ENCODE assay signal across 9 cellular contexts in genomic region chr3:72756900-72757299, GRCh38.
DNase-seq lines count a peak whose midpoint lies in the region; ATAC-seq and TF ChIP-seq lines count a peak whose summit lies in the region.
"Had no signal": no experiment of that assay in that cellular context is flagged by ENCODE, and none has a peak within 500 bp of the region (broad histone marks: within the 10 kb centered on the region; RNA-seq: fewer than 3 reads in every experiment).

No MANE protein-coding gene starts in this region.

- H3K9me3 ChIP-seq in OCI-LY3 (ENCODE audit: insufficient read depth, low read length) (no peaks in the 10 kb centered on the region), mammary epithelial cell (replicated peaks; ENCODE audit: insufficient read depth, low read length) (no peaks in the 10 kb centered on the region)

- BruUV-seq in mammary epithelial cell (replicated peaks; lab: Mats Ljungman, UMichigan) = no TSS peak

- H3K4me1 ChIP-seq in OCI-LY3 (ENCODE audit: low read length) = peaks cover 24% of the 10 kb centered on the region
- H3K4me1 ChIP-seq in mammary epithelial cell (ENCODE audit: insufficient read depth, low read length) = peaks cover 12% of the 10 kb centered on the region

- H3K4me2 ChIP-seq in OCI-LY3 (ENCODE audit: low read length) (peak overlapping the region; percentile 65), mammary epithelial cell (ENCODE audit: insufficient read depth, low read depth, low read length) (no peak overlapping the region)

- intact Hi-C loops in mammary epithelial cell (cut with micrococcal nuclease) = no loop called here

- in situ Hi-C loops in mammary epithelial cell (cut with MboI; ENCODE audit: low sequenced_read_pairs in 2 of 2) = no loop called here

- dilution Hi-C loops in mammary epithelial cell (cut with HindIII; ENCODE audit: low sequenced_read_pairs) = no loop called here

- peaks cover 14% of the 10 kb centered on the region for H3K36me3 ChIP-seq in OCI-LY3 (replicated peaks; ENCODE audit: low read depth, low read length)
- peaks cover 2% of the 10 kb centered on the region for H3K36me3 ChIP-seq in mammary epithelial cell (ENCODE audit: insufficient read depth, low read length)

- H3K79me2 ChIP-seq in OCI-LY3 (ENCODE audit: low read length) (no peaks in the 10 kb centered on the region), mammary epithelial cell (ENCODE audit: insufficient read depth, low read length) (no peaks in the 10 kb centered on the region)

- H3K27me3 ChIP-seq in OCI-LY3 (ENCODE audit: low read depth, low read length) (peaks cover 6% of the 10 kb centered on the region; the same call in 1 of the 2 replicates), mammary epithelial cell (ENCODE audit: insufficient read depth, low read length) (no peaks in the 10 kb centered on the region)

- DNase-seq in mammary epithelial cell (no peak), omental fat pad (ENCODE audit: low spot score) (no peak), caudate nucleus (lab: John Stamatoyannopoulos, UW) (no peak)
- DNase-seq: IMR-90 had no signal

- no peak for TF ChIP-seq CTCF in OCI-LY3 (IDR thresholded peaks at IDR 0.05; ENCODE audit: low read depth, low read length)
- no peak for TF ChIP-seq CTCF in mammary epithelial cell (conservative IDR thresholded peaks at IDR 0.05 in 1 of 2, IDR thresholded peaks at IDR 0.05 in 1 of 2; ENCODE audit: extremely low read depth in 1 of 2, insufficient read depth in 1 of 2, low read depth in 1 of 2, low read length in 2 of 2)
- TF ChIP-seq CTCF in omental fat pad (IDR thresholded peaks at IDR 0.05) = no peak

- ATAC-seq in GM18873 (IDR thresholded peaks at IDR 0.05; ENCODE audit: low FRiP score, unreplicated experiment) = peak; percentile 100
- peak; percentile 100 for ATAC-seq in HG02852 (IDR thresholded peaks at IDR 0.05; ENCODE audit: unreplicated experiment)
- ATAC-seq in esophagus mucosa = peak; percentile 37
- no peak for ATAC-seq in SK-N-SH treated with all-trans-retinoic acid at 6 μM for 48 hours
- no peak for ATAC-seq in omental fat pad (ENCODE audit: low FRiP score)

- H4K20me1 ChIP-seq in OCI-LY3 (ENCODE audit: insufficient read depth, low read length) (no peaks in the 10 kb centered on the region), mammary epithelial cell (ENCODE audit: insufficient read depth, low read length) (no peaks in the 10 kb centered on the region)

- WGBS in mammary epithelial cell (ENCODE audit: low coverage, missing lambda C conversion rate) = 96% methylated on average over 3 of the region's 3 CpGs

- CTCF ChIA-PET in mammary epithelial cell (lab: Charles Lee; ENCODE audit: low non-redundant PET) = no interaction called here

- H3K9ac ChIP-seq in OCI-LY3 (ENCODE audit: low read length) (no peak overlapping the region; the same call in 1 of the 2 replicates), mammary epithelial cell (ENCODE audit: insufficient read depth, low read length) (no peak overlapping the region)

- H2AFZ ChIP-seq in OCI-LY3 (ENCODE audit: low read depth, low read length) (no peak overlapping the region), mammary epithelial cell (ENCODE audit: low read depth, low read length) (no peak overlapping the region)

- H3K27ac ChIP-seq in OCI-LY3 (ENCODE audit: low read length) = peak overlapping the region; percentile 39; the same call in 1 of the 2 replicates
- no peak overlapping the region for H3K27ac ChIP-seq in mammary epithelial cell (ENCODE audit: insufficient read depth, low read depth, low read length)
- no peak overlapping the region for H3K27ac ChIP-seq in caudate nucleus (ENCODE audit: low read depth, low read length)

- H3K4me3 ChIP-seq in OCI-LY3 (ENCODE audit: low read length) (peak overlapping the region; percentile 41), mammary epithelial cell (replicated peaks in 1 of 3; ENCODE audit: insufficient read depth in 1 of 3, low read depth in 2 of 3, low read length in 3 of 3) (no peak overlapping the region)

TF ChIP-seq in SK-N-SH treated with all-trans-retinoic acid at 6 μM for 48 hours, 23 proteins besides CTCF, POLR2A, EP300 and RAD21:
- TF ChIP-seq POU6F1 (CRISPR knock-in tag; IDR thresholded peaks at IDR 0.05; ENCODE audit: borderline replicate concordance, low read depth) = no peak
- TF ChIP-seq TSHZ2 (CRISPR knock-in tag; IDR thresholded peaks at IDR 0.05) = no peak
- TF ChIP-seq ARNTL (CRISPR knock-in tag; IDR thresholded peaks at IDR 0.05; ENCODE audit: borderline replicate concordance, low read depth) = no peak
- no peak for TF ChIP-seq OSR1 (CRISPR knock-in tag; IDR thresholded peaks at IDR 0.05)
- no peak for TF ChIP-seq ZNF565 (CRISPR knock-in tag; conservative IDR thresholded peaks at IDR 0.05; ENCODE audit: low read depth)
- no peak for TF ChIP-seq CREB5 (CRISPR knock-in tag; IDR thresholded peaks at IDR 0.05; ENCODE audit: low read depth)
- TF ChIP-seq ZFP3 (CRISPR knock-in tag; IDR thresholded peaks at IDR 0.05) = no peak
- no peak for TF ChIP-seq TOX (CRISPR knock-in tag; IDR thresholded peaks at IDR 0.05; ENCODE audit: borderline replicate concordance)
- TF ChIP-seq TCF4 (CRISPR knock-in tag; IDR thresholded peaks at IDR 0.05; ENCODE audit: borderline replicate concordance) = no peak
- TF ChIP-seq ISL1 (CRISPR knock-in tag; IDR thresholded peaks at IDR 0.05) = no peak
- TF ChIP-seq ZC3H10 (CRISPR knock-in tag; IDR thresholded peaks at IDR 0.05) = no peak

Comparison
In these comparisons a context has a peak if more than half of its experiments do, and no peak if none do; other contexts are left out.
1. ATAC-seq: peak in GM18873 (single experiment), HG02852 (single experiment) and esophagus mucosa (single experiment); none in SK-N-SH treated with all-trans-retinoic acid at 6 μM for 48 hours (single experiment) and omental fat pad (single experiment).